17 cellular contexts compared by ENCODE assay signal in the genomic region with DNA sequence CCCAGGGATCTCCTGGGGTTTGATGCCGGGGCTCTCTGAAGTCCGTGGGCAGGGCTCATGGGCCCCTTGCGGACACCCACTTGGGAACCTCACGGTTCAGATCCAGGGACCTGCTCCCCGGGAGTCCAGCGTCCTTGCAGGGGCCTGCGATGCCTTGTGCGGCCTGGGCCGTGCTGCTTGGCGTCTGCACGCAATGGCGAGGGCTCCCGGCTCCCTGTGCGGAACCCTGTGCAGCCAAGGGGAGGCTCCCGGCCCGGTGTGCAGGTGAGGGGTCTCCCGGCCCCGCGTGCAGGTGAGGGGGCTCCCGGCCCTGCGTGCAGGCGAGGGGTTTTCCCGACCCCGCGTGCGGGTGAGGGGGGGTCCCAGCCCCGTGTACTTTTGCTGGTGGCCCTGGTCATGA.
"Had no signal": no experiment of that assay in that cellular context is flagged by ENCODE, and none has a peak within 500 bp of the region (broad histone marks: within the 10 kb centered on the region; RNA-seq: fewer than 3 reads in every experiment).

No MANE protein-coding gene starts in this region.

- H3K4me3 Mint-ChIP-seq: activated B cell treated with CpG ODN at 0.5 μM for 24 hours; activated naive CD8-positive, alpha-beta T cell treated with anti-CD3 and anti-CD28 coated beads, Interleukin-2, amount 10 ng/mL, durations not matched to agents 7 days and 5 days; dendritic cell treated with granulocyte-macrophage colony-stimulating factor and Interleukin-4, amounts not matched to agents 40 ng/mL and 50 ng/mL, for 4 days; natural killer cell; T-helper 17 cell had no signal

- H3K9me3 ChIP-seq: right atrium auricular region, thoracic aorta had no signal

- H3K27me3 Mint-ChIP-seq: activated B cell treated with CpG ODN at 0.5 μM for 24 hours, T-helper 17 cell had no signal

- H3K4me1 Mint-ChIP-seq: activated B cell treated with CpG ODN at 0.5 μM for 24 hours had no signal

- H3K27ac Mint-ChIP-seq: activated B cell treated with CpG ODN at 0.5 μM for 24 hours; activated CD4-positive, alpha-beta T cell treated with anti-CD3 and anti-CD28 coated beads, Interleukin-2, amount 10 ng/mL, durations not matched to agents 7 days and 5 days; activated naive CD8-positive, alpha-beta T cell treated with anti-CD3 and anti-CD28 coated beads, Interleukin-2, amount 10 ng/mL, durations not matched to agents 7 days and 5 days; dendritic cell treated with granulocyte-macrophage colony-stimulating factor and Interleukin-4, amounts not matched to agents 40 ng/mL and 50 ng/mL, for 4 days; natural killer cell; progenitor cell of endocrine pancreas; T-helper 17 cell had no signal

- H3K27ac ChIP-seq: right atrium auricular region, thoracic aorta had no signal

- H3K4me1 ChIP-seq: right atrium auricular region had no signal

- DNase-seq: activated B cell treated with CpG ODN at 0.5 μM for 24 hours; activated CD4-positive, alpha-beta T cell treated with anti-CD3 and anti-CD28 coated beads, Interleukin-2, amount 10 ng/mL, durations not matched to agents 7 days and 5 days; activated naive CD4-positive, alpha-beta T cell; activated naive CD8-positive, alpha-beta T cell treated with anti-CD3 and anti-CD28 coated beads, Interleukin-2, amount 10 ng/mL, durations not matched to agents 7 days and 5 days; anterior cingulate cortex; effector memory CD4-positive, alpha-beta T cell; kidney glomerular epithelial cell; mesenchymal stem cell; natural killer cell; nucleus accumbens; T-helper 17 cell had no signal

- H3K36me3 Mint-ChIP-seq: activated naive CD8-positive, alpha-beta T cell treated with anti-CD3 and anti-CD28 coated beads, Interleukin-2, amount 10 ng/mL, durations not matched to agents 7 days and 5 days; natural killer cell had no signal

- H3K4me3 ChIP-seq: right atrium auricular region, smooth muscle cell, thoracic aorta had no signal

- H3K9me3 Mint-ChIP-seq: activated B cell treated with CpG ODN at 0.5 μM for 24 hours; activated naive CD8-positive, alpha-beta T cell treated with anti-CD3 and anti-CD28 coated beads, Interleukin-2, amount 10 ng/mL, durations not matched to agents 7 days and 5 days; dendritic cell treated with granulocyte-macrophage colony-stimulating factor and Interleukin-4, amounts not matched to agents 40 ng/mL and 50 ng/mL, for 4 days; natural killer cell had no signal

- H3K36me3 ChIP-seq: right atrium auricular region, thoracic aorta had no signal

- H3K27me3 ChIP-seq: right atrium auricular region had no signal

- ATAC-seq: natural killer cell, SK-N-SH treated with all-trans-retinoic acid at 6 μM for 48 hours, T-helper 17 cell had no signal
